Comparison of ENCODE assay signal across 12 cellular contexts in genomic region chr2:102055346-102055975, GRCh38.
DNase-seq lines count a peak whose midpoint lies in the region; ATAC-seq and TF ChIP-seq lines count a peak whose summit lies in the region.
"Had no signal": no experiment of that assay in that cellular context is flagged by ENCODE, and none has a peak within 500 bp of the region (broad histone marks: within the 10 kb centered on the region; RNA-seq: fewer than 3 reads in every experiment).

No MANE protein-coding gene starts in this region.

- no peaks in the 10 kb centered on the region for H3K79me2 ChIP-seq in ACC112 (ENCODE audit: control insufficient read depth, insufficient read depth, low read length, unreplicated experiment)

- peak overlapping the region; percentile 86 for H3K27ac ChIP-seq in ACC112 (ENCODE audit: low read depth, low read length)
- H3K27ac ChIP-seq in left ventricle myocardium inferior (replicated peaks) = peak overlapping the region; percentile 63
- H3K27ac ChIP-seq in gastrocnemius medialis = peak overlapping the region; percentile 1 to 33 (median 8)
- H3K27ac ChIP-seq: PC-9 had no signal

- DNase-seq in astrocyte of the spinal cord (ENCODE audit: low read depth, low spot score) = peak; percentile 68
- DNase-seq in left ventricle myocardium inferior = no peak
- DNase-seq in gastrocnemius medialis = no peak
- DNase-seq in DMS153 treated with DMSO at 0.1 percent for 48 hours (lab: John Stamatoyannopoulos, UW; ENCODE audit: unreplicated experiment) = no peak
- DNase-seq in NOMO-1 treated with dmso at 0.1 percent for 144 hours (lab: John Stamatoyannopoulos, UW; ENCODE audit: unreplicated experiment) = no peak
- DNase-seq in NOMO-1 treated with DMSO at 0.1 percent for 48 hours (lab: John Stamatoyannopoulos, UW; ENCODE audit: unreplicated experiment) = no peak
- DNase-seq: NCI-H1694 treated with DMSO at 0.1 percent for 48 hours, NCI-H524, PC-9 had no signal

- H3K27me3 ChIP-seq in ACC112 (ENCODE audit: insufficient read depth, low read length) = no peaks in the 10 kb centered on the region
- no peaks in the 10 kb centered on the region for H3K27me3 ChIP-seq in left ventricle myocardium inferior (ENCODE audit: low read depth)
- no peaks in the 10 kb centered on the region for H3K27me3 ChIP-seq in gastrocnemius medialis

- no peaks in the 10 kb centered on the region for H3K36me3 ChIP-seq in ACC112 (ENCODE audit: insufficient read depth, low read length)
- no peaks in the 10 kb centered on the region for H3K36me3 ChIP-seq in left ventricle myocardium inferior
- H3K36me3 ChIP-seq in gastrocnemius medialis = no peaks in the 10 kb centered on the region

- H2AFZ ChIP-seq in ACC112 (ENCODE audit: low read length, unreplicated experiment) = peak overlapping the region; percentile 45
- H2AFZ ChIP-seq: PC-9 had no signal

- peaks cover 37% of the 10 kb centered on the region for H3K4me1 ChIP-seq in ACC112 (ENCODE audit: control insufficient read depth, insufficient read depth, low read length, unreplicated experiment)
- H3K4me1 ChIP-seq in left ventricle myocardium inferior = peaks cover 54% of the 10 kb centered on the region
- H3K4me1 ChIP-seq in gastrocnemius medialis = peaks cover 28 to 37% of the 10 kb centered on the region in 2 donors

- H3K9me3 ChIP-seq in left ventricle myocardium inferior (replicated peaks) (no peaks in the 10 kb centered on the region), gastrocnemius medialis (no peaks in the 10 kb centered on the region)

- in situ Hi-C loops in astrocyte of the spinal cord (cut with HindIII; ENCODE audit: low sequenced_read_pairs) (no loop called here), gastrocnemius medialis (cut with MboI; ENCODE audit: low sequenced_read_pairs in 4 of 4) (no loop called here)

- no peak overlapping the region for H3K4me3 ChIP-seq in ACC112 (ENCODE audit: low read depth, low read length)
- H3K4me3 ChIP-seq in astrocyte of the spinal cord (ENCODE audit: low read depth, low read length) = no peak overlapping the region
- no peak overlapping the region for H3K4me3 ChIP-seq in left ventricle myocardium inferior
- no peak overlapping the region for H3K4me3 ChIP-seq in gastrocnemius medialis
- H3K4me3 ChIP-seq: PC-9 had no signal

- TF ChIP-seq POLR2A in gastrocnemius medialis (IDR thresholded peaks at IDR 0.05) = no peak

- TF ChIP-seq CTCF in astrocyte of the spinal cord (IDR thresholded peaks at IDR 0.05; ENCODE audit: low read depth, low read length) (no peak), left ventricle myocardium inferior (IDR thresholded peaks at IDR 0.05; ENCODE audit: borderline replicate concordance) (no peak), gastrocnemius medialis (IDR thresholded peaks at IDR 0.05 in 4 of 5, conservative IDR thresholded peaks at IDR 0.05 in 1 of 5) (no peak)

- intact Hi-C loops in left ventricle myocardium inferior (cut with micrococcal nuclease) (no loop called here), gastrocnemius medialis (cut with DNase I; ENCODE audit: low total_unique reads) (no loop called here)

- ATAC-seq in gastrocnemius medialis (no peak), GM21360 (IDR thresholded peaks at IDR 0.05; ENCODE audit: unreplicated experiment) (no peak)
- ATAC-seq: activated CD4-positive, CD25-positive, alpha-beta regulatory T cell treated with anti-CD3 and anti-CD28 coated beads, Interleukin-2, amount 50 U/mL, for 24 hours had no signal

Comparison
In these comparisons a context has a peak if more than half of its experiments do, and no peak if none do; other contexts are left out.
1. H3K27ac ChIP-seq: peak in every context shown above with its lines; median percentile 86 in ACC112; 63 in left ventricle myocardium inferior; 8 in gastrocnemius medialis.